ENCODE assay signal across 28 cellular contexts in genomic region chr6:150661608-150662007, GRCh38.
"Had no signal": no experiment of that assay in that cellular context is flagged by ENCODE, and none has a peak within 500 bp of the region (broad histone marks: within the 10 kb centered on the region; RNA-seq: fewer than 3 reads in every experiment).

No MANE protein-coding gene starts in this region.

- H3K4me3 ChIP-seq: ascending aorta, breast epithelium, cardiac muscle cell, colonic mucosa, esophagus squamous epithelium, gastroesophageal sphincter had no signal

- H3K27me3 Mint-ChIP-seq: activated T-cell treated with anti-CD3 and anti-CD28 coated beads, Interleukin-2, amount 50 U/mL, for 24 hours; brain had no signal

- H3K4me1 ChIP-seq: ascending aorta, breast epithelium, colonic mucosa, gastroesophageal sphincter had no signal

- FAIRE-seq: endometrium, endothelial cell of umbilical vein had no signal

- H3K9me3 ChIP-seq: ascending aorta, breast epithelium, colonic mucosa, esophagus squamous epithelium, gastroesophageal sphincter had no signal

- H3K36me3 ChIP-seq: ascending aorta, breast epithelium, cardiac muscle cell, colonic mucosa, esophagus squamous epithelium, gastroesophageal sphincter had no signal

- H3K27ac ChIP-seq: ascending aorta, breast epithelium, cardiac muscle cell, colonic mucosa, epithelial cell of prostate, esophagus squamous epithelium, gastroesophageal sphincter had no signal

- H3K4me3 Mint-ChIP-seq: activated CD4-positive, alpha-beta memory T cell treated with anti-CD3 and anti-CD28 coated beads, Interleukin-2, amount 10 ng/mL, durations not matched to agents 7 days and 5 days; activated CD4-positive, alpha-beta T cell treated with anti-CD3 and anti-CD28 coated beads, Interleukin-2, amount 10 ng/mL, durations not matched to agents 7 days and 5 days; activated naive CD4-positive, alpha-beta T cell treated with anti-CD3 and anti-CD28 coated beads for 36 hours; activated naive CD8-positive, alpha-beta T cell treated with anti-CD3 and anti-CD28 coated beads, Interleukin-2, amount 10 ng/mL, durations not matched to agents 7 days and 5 days; activated T-cell treated with anti-CD3 and anti-CD28 coated beads, Interleukin-2, amount 50 U/mL, for 24 hours; activated T-cell treated with anti-CD3 and anti-CD28 coated beads, Interleukin-2, amount 50 U/mL, for 72 hours; brain had no signal

- H3K4me1 Mint-ChIP-seq: activated naive CD8-positive, alpha-beta T cell treated with anti-CD3 and anti-CD28 coated beads, Interleukin-2, amount 10 ng/mL, durations not matched to agents 7 days and 5 days had no signal

- H3K27ac Mint-ChIP-seq: activated CD4-positive, alpha-beta memory T cell treated with anti-CD3 and anti-CD28 coated beads, Interleukin-2, amount 10 ng/mL, durations not matched to agents 7 days and 5 days; activated CD4-positive, alpha-beta T cell treated with anti-CD3 and anti-CD28 coated beads, Interleukin-2, amount 10 ng/mL, durations not matched to agents 7 days and 5 days; activated naive CD4-positive, alpha-beta T cell treated with anti-CD3 and anti-CD28 coated beads for 36 hours; activated naive CD4-positive, alpha-beta T cell treated with anti-CD3 and anti-CD28 coated beads, Interleukin-2, amount 50 U/mL, for 72 hours; activated naive CD8-positive, alpha-beta T cell treated with anti-CD3 and anti-CD28 coated beads, Interleukin-2, amount 10 ng/mL, durations not matched to agents 7 days and 5 days; activated T-cell treated with anti-CD3 and anti-CD28 coated beads, Interleukin-2, amount 50 U/mL, for 24 hours; activated T-cell treated with anti-CD3 and anti-CD28 coated beads, Interleukin-2, amount 50 U/mL, for 72 hours had no signal

- ATAC-seq: activated naive CD4-positive, alpha-beta T cell treated with anti-CD3 and anti-CD28 coated beads, Interleukin-2, amount 50 U/mL, for 72 hours; gastroesophageal sphincter had no signal

- H3K36me3 Mint-ChIP-seq: activated naive CD8-positive, alpha-beta T cell treated with anti-CD3 and anti-CD28 coated beads, Interleukin-2, amount 10 ng/mL, durations not matched to agents 7 days and 5 days had no signal

- H3K9me3 Mint-ChIP-seq: activated CD4-positive, alpha-beta memory T cell treated with anti-CD3 and anti-CD28 coated beads, Interleukin-2, amount 10 ng/mL, durations not matched to agents 7 days and 5 days; activated naive CD4-positive, alpha-beta T cell treated with anti-CD3 and anti-CD28 coated beads for 36 hours; activated naive CD8-positive, alpha-beta T cell treated with anti-CD3 and anti-CD28 coated beads, Interleukin-2, amount 10 ng/mL, durations not matched to agents 7 days and 5 days; activated T-cell treated with anti-CD3 and anti-CD28 coated beads, Interleukin-2, amount 50 U/mL, for 24 hours; brain had no signal

- H3K27me3 ChIP-seq: ascending aorta, breast epithelium, cardiac muscle cell, colonic mucosa, esophagus squamous epithelium, gastroesophageal sphincter had no signal

- DNase-seq: activated CD4-positive, alpha-beta memory T cell treated with anti-CD3 and anti-CD28 coated beads, Interleukin-2, amount 10 ng/mL, durations not matched to agents 7 days and 5 days; activated CD4-positive, alpha-beta T cell treated with anti-CD3 and anti-CD28 coated beads for 1 hour; activated CD4-positive, alpha-beta T cell treated with anti-CD3 and anti-CD28 coated beads for 4 hours; activated CD4-positive, alpha-beta T cell treated with anti-CD3 and anti-CD28 coated beads, Interleukin-2, amount 10 ng/mL, durations not matched to agents 7 days and 5 days; activated CD4-positive, alpha-beta T cell treated with anti-CD3 and anti-CD28 coated beads, Interleukin-2, amount 50 U/mL, for 4 hours; activated CD8-positive, alpha-beta memory T cell treated with anti-CD3 and anti-CD28 coated beads, Interleukin-2, amount 50 U/mL, for 48 hours; activated effector memory CD4-positive, alpha-beta T cell treated with Interleukin-2 at 50 U/mL for 16 hours; activated naive CD4-positive, alpha-beta T cell treated with anti-CD3 and anti-CD28 coated beads for 36 hours; activated naive CD8-positive, alpha-beta T cell treated with anti-CD3 and anti-CD28 coated beads, Interleukin-2, amount 10 ng/mL, durations not matched to agents 7 days and 5 days; activated T-cell treated with anti-CD3 and anti-CD28 coated beads for 4 hours; activated T-cell treated with anti-CD3 and anti-CD28 coated beads, Interleukin-2, amount 50 U/mL, for 24 hours; activated T-cell treated with anti-CD3 and anti-CD28 coated beads, Interleukin-2, amount 50 U/mL, for 72 hours; central memory CD4-positive, alpha-beta T cell; cerebellar nuclear complex; colonic mucosa; effector CD8-positive, alpha-beta T cell; esophagus squamous epithelium; foreskin melanocyte; T-helper 2 cell had no signal
